24 cellular contexts compared by ENCODE assay signal in genomic region chr4:47667552-47667951, GRCh38.
"Had no signal": no experiment of that assay in that cellular context is flagged by ENCODE, and none has a peak within 500 bp of the region (broad histone marks: within the 10 kb centered on the region; RNA-seq: fewer than 3 reads in every experiment).

No MANE protein-coding gene starts in this region.

- H2AFZ ChIP-seq: hepatocyte had no signal

- ATAC-seq: left colon; left ventricle myocardium superior; psoas muscle; right lobe of liver; stimulated activated memory B cell treated with anti-CD40 and anti-IgM and Interleukin-4, amounts not matched to agents 10 μg/mL and 1 μg/mL and 100 μg/mL, for 72 hours had no signal

- H3K4me1 ChIP-seq: esophagus muscularis mucosa, psoas muscle, right lobe of liver, spleen, tibial artery, upper lobe of left lung, uterus had no signal

- H3K4me2 ChIP-seq: hepatocyte had no signal

- H3K27me3 Mint-ChIP-seq: stimulated activated memory B cell treated with anti-CD40 and anti-IgM and Interleukin-4, amounts not matched to agents 10 μg/mL and 1 μg/mL and 100 μg/mL, for 72 hours had no signal

- H3K4me3 Mint-ChIP-seq: naive B cell; nephron progenitor cell; stimulated activated memory B cell treated with anti-CD40 and anti-IgM and Interleukin-4, amounts not matched to agents 10 μg/mL and 1 μg/mL and 100 μg/mL, for 72 hours; stimulated activated naive CD8-positive, alpha-beta T cell treated with anti-CD3 and anti-CD28 coated beads, Interleukin-15, Interleukin-2, amounts not matched to agents 100 ng/mL and 50 ng/mL, for 24 hours had no signal

- H3K36me3 Mint-ChIP-seq: naive B cell; stimulated activated memory B cell treated with anti-CD40 and anti-IgM and Interleukin-4, amounts not matched to agents 10 μg/mL and 1 μg/mL and 100 μg/mL, for 72 hours had no signal

- H3K9me3 ChIP-seq: esophagus muscularis mucosa, neutrophil, psoas muscle, right lobe of liver, spleen, tibial artery, upper lobe of left lung, uterus had no signal

- H3K27ac ChIP-seq: epithelial cell of prostate, esophagus muscularis mucosa, hepatocyte, neutrophil, psoas muscle, right lobe of liver, spleen, tibial artery, upper lobe of left lung, uterus had no signal

- H3K27me3 ChIP-seq: esophagus muscularis mucosa, hepatocyte, right lobe of liver, tibial artery, upper lobe of left lung, uterus had no signal

- H3K9me3 Mint-ChIP-seq: naive B cell; nephron progenitor cell; stimulated activated memory B cell treated with anti-CD40 and anti-IgM and Interleukin-4, amounts not matched to agents 10 μg/mL and 1 μg/mL and 100 μg/mL, for 72 hours; stimulated activated naive CD8-positive, alpha-beta T cell treated with anti-CD3 and anti-CD28 coated beads, Interleukin-15, Interleukin-2, amounts not matched to agents 100 ng/mL and 50 ng/mL, for 24 hours had no signal

- DNase-seq: effector memory CD4-positive, alpha-beta T cell; left colon; left ventricle myocardium superior; mesenchymal stem cell; midbrain; naive B cell; nephron progenitor cell; psoas muscle; retina; right lobe of liver; spleen; stimulated activated CD4-positive, alpha-beta T cell treated with anti-CD3 and anti-CD28 coated beads, Interleukin-15, amount 100 ng/mL, for 24 hours; stimulated activated CD4-positive, alpha-beta T cell treated with anti-CD3 and anti-CD28 coated beads, Interleukin-1b, Interleukin-23, amount 100 ng/mL, for 48 hours; stimulated activated CD4-positive, alpha-beta T cell treated with anti-CD3 and anti-CD28 coated beads, Interleukin-4, amount 100 ng/mL, for 24 hours; tibial artery; upper lobe of left lung; uterus had no signal

- H3K79me2 ChIP-seq: hepatocyte had no signal

- H3K4me1 Mint-ChIP-seq: naive B cell; nephron progenitor cell; stimulated activated memory B cell treated with anti-CD40 and anti-IgM and Interleukin-4, amounts not matched to agents 10 μg/mL and 1 μg/mL and 100 μg/mL, for 72 hours had no signal

- H3K36me3 ChIP-seq: esophagus muscularis mucosa, neutrophil, right lobe of liver, spleen, tibial artery, upper lobe of left lung, uterus had no signal

- H3K27ac Mint-ChIP-seq: stimulated activated memory B cell treated with anti-CD40 and anti-IgM and Interleukin-4, amounts not matched to agents 10 μg/mL and 1 μg/mL and 100 μg/mL, for 72 hours; stimulated activated naive CD8-positive, alpha-beta T cell treated with anti-CD3 and anti-CD28 coated beads, Interleukin-15, Interleukin-2, amounts not matched to agents 100 ng/mL and 50 ng/mL, for 24 hours had no signal

- H3K4me3 ChIP-seq: esophagus muscularis mucosa, hepatocyte, lung, psoas muscle, right lobe of liver, spleen, tibial artery, upper lobe of left lung, uterus had no signal
